Comparison of ENCODE assay signal across 10 cellular contexts in genomic region chr6:11278207-11278559, GRCh38. TPM values are rescaled to one million over a fixed set of nuclear protein-coding genes. Genes with fewer than 3 reads are reported as not detected.
A peak's percentile ranks its signal among the peaks of the same experiment; 100 is the strongest.
DNase-seq lines count a peak whose midpoint lies in the region; ATAC-seq, FAIRE-seq and TF ChIP-seq lines count a peak whose summit lies in the region.
"Had no signal": no experiment of that assay in that cellular context is flagged by ENCODE, and none has a peak within 500 bp of the region (broad histone marks: within the 10 kb centered on the region; RNA-seq: fewer than 3 reads in every experiment).

No MANE protein-coding gene starts in this region.

- H2BK120ac ChIP-seq in neuronal stem cell (ENCODE audit: low read depth, low read length), result peak overlapping the region; percentile 2

- H3K4me2 ChIP-seq in neuronal stem cell (ENCODE audit: insufficient read depth, low read length, poor library complexity, severe bottlenecking), result no peak overlapping the region

- H2AK5ac ChIP-seq in neuronal stem cell (ENCODE audit: low read depth, low read length), result no peak overlapping the region

- H3K27me3 ChIP-seq in neuronal stem cell (ENCODE audit: control insufficient read depth in 3 of 3, insufficient read depth in 3 of 3, low read depth in 1 of 3, low read length in 3 of 3) (no peaks in the 10 kb centered on the region), vagina (no peaks in the 10 kb centered on the region)
- H3K27me3 ChIP-seq: tibial artery had no signal

- no peak overlapping the region for H3K14ac ChIP-seq in neuronal stem cell (ENCODE audit: low read length)

- H3K9me3 ChIP-seq in neuronal stem cell (replicated peaks in 1 of 2; ENCODE audit: control insufficient read depth in 2 of 2, insufficient read depth in 1 of 2, low read depth in 1 of 2, low read length in 2 of 2), result no peaks in the 10 kb centered on the region
- no peaks in the 10 kb centered on the region for H3K9me3 ChIP-seq in vagina
- H3K9me3 ChIP-seq: tibial artery had no signal

- H3K36me3 ChIP-seq in neuronal stem cell (replicated peaks in 1 of 2; ENCODE audit: control insufficient read depth in 2 of 2, insufficient read depth in 2 of 2, low read length in 2 of 2) (no peaks in the 10 kb centered on the region), vagina (no peaks in the 10 kb centered on the region)
- H3K36me3 ChIP-seq: tibial artery had no signal

- ATAC-seq in GM18511 (IDR thresholded peaks at IDR 0.05; ENCODE audit: unreplicated experiment) (peak; percentile 25), HG02642 (IDR thresholded peaks at IDR 0.05; ENCODE audit: poor library complexity, unreplicated experiment) (peak; percentile 24)
- ATAC-seq: HCT116 had no signal

- intact Hi-C loops in vagina (cut with DNase I), result no loop called here

- H2BK5ac ChIP-seq in neuronal stem cell (ENCODE audit: low read length), result no peak overlapping the region

- H4K8ac ChIP-seq in neuronal stem cell (ENCODE audit: low read depth, low read length), result no peak overlapping the region

- no peak overlapping the region for H3K23ac ChIP-seq in neuronal stem cell (ENCODE audit: low read depth, low read length, poor library complexity)

- H2BK15ac ChIP-seq in neuronal stem cell (ENCODE audit: low read length), result peak overlapping the region; percentile 4

- H3K79me1 ChIP-seq in neuronal stem cell (ENCODE audit: low read depth, low read length), result no peaks in the 10 kb centered on the region

- TF ChIP-seq CTCF in vagina (IDR thresholded peaks at IDR 0.05), result no peak

- peak overlapping the region; percentile 4 for H4K91ac ChIP-seq in neuronal stem cell (ENCODE audit: low read depth, low read length, poor library complexity)

- H3K4me1 ChIP-seq in neuronal stem cell (ENCODE audit: control insufficient read depth in 2 of 2, insufficient read depth in 1 of 2, low read depth in 1 of 2, low read length in 2 of 2) (peaks cover 21 to 27% of the 10 kb centered on the region in 2 donors), vagina (peaks cover 16% of the 10 kb centered on the region)

- no peak overlapping the region for H3K9ac ChIP-seq in neuronal stem cell (ENCODE audit: low read depth, low read length, poor library complexity)

- no peak for FAIRE-seq in frontal cortex (lab: Jason Lieb, UNC)

- peak overlapping the region; percentile 43 for H2BK12ac ChIP-seq in neuronal stem cell (ENCODE audit: low read length)

- no peak for TF ChIP-seq POLR2A in vagina (IDR thresholded peaks at IDR 0.05)

- H3K4me3 ChIP-seq in neuronal stem cell (ENCODE audit: low read length in 2 of 2) (no peak overlapping the region), vagina (no peak overlapping the region)
- H3K4me3 ChIP-seq: tibial artery had no signal

- peak; percentile 38 for DNase-seq in activated T-helper 9 cell treated with anti-CD3 and anti-CD28 coated beads, Interleukin-2, amount 50 U/mL, for 16 hours (ENCODE audit: low read depth)
- DNase-seq in neuronal stem cell (ENCODE audit: low spot score), result no peak
- no peak for DNase-seq in GF-D8 (lab: John Stamatoyannopoulos, UW)
- DNase-seq in frontal cortex (ENCODE audit: low spot score in 2 of 2), result no peak
- no peak for DNase-seq in inferior parietal cortex (ENCODE audit: extremely low spot score)
- no peak for DNase-seq in vagina (ENCODE audit: extremely low spot score in 2 of 2)
- DNase-seq: tibial artery had no signal

- peak overlapping the region; percentile 90 for H3K18ac ChIP-seq in neuronal stem cell (ENCODE audit: low read length)

- peak overlapping the region; percentile 70 for H2AFZ ChIP-seq in neuronal stem cell (ENCODE audit: low read length)

- peak overlapping the region; percentile 8 for H3K4ac ChIP-seq in neuronal stem cell (ENCODE audit: low read length)

- WGBS in neuronal stem cell (ENCODE audit: extremely low coverage in 2 of 2, insufficient read length in 2 of 2, insufficient replicate concordance in 1 of 2), 2 donors, result no CpG with 5 or more reads among the region's 6 CpGs

- H3K27ac ChIP-seq in neuronal stem cell (replicated peaks; ENCODE audit: low read length) (peak overlapping the region; percentile 88), vagina (no peak overlapping the region)

RNA-seq across cellular contexts. Expression of gene NEDD9, which starts 45.7 kb away (rescaled TPM):
- polyA plus RNA-seq in neuronal stem cell (2013, experiment 1 of 2), result 6.2 TPM
- polyA plus RNA-seq in neuronal stem cell (2013, experiment 2 of 2), result 6.4 TPM
- total RNA-seq in frontal cortex (39.1 TPM), vagina (45.4 TPM)
